ENCODE assay signal across 2 cellular contexts in the genomic region with DNA sequence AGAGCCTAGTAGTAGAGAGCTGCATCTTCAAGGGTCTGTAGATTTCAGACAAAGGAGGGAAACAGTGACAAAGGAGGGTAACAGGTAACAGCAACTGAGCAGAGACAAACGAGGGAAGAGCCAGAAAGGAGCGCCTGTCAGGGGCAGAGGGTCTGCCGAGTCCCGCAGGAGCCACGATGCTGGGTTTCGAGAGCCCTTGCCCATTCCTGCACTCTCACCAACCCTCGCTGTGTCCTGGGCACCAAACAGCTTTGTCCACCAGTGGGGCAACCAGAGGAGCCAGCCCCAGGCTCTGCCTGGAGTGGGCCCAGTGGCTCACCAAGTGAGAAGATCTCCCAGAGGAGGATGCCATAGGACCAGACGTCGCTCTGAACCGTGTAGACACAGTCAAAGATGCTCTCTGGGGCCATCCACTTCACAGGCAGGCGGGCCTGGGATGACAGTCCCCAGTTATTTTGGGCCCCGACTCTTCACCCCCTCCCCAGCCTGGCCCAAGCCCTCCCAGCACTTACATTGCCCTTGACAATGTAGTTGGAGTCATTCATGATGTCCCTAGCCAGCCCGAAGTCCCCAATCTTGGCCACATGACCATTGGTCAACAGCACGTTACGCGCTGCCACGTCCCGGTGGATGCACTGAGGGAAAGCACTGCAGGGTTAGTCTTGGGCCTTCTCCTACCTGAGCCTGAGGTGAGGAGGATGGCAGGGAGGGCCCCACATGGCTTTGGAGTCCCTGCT.
TF ChIP-seq lines count a peak whose summit lies in the region.

No MANE protein-coding gene starts in this region.

TF ChIP-seq in HCT116, 20 proteins besides CTCF, POLR2A, EP300 and RAD21:
- TF ChIP-seq SRF (IDR thresholded peaks at IDR 0.05; ENCODE audit: low read depth), result no peak
- TF ChIP-seq FOSL1 (IDR thresholded peaks at IDR 0.05; ENCODE audit: low read depth), result no peak
- TF ChIP-seq EZH2phosphoT487 (IDR thresholded peaks at IDR 0.05; ENCODE audit: borderline replicate concordance), result no peak

TF ChIP-seq in GM12878, 131 proteins besides CTCF, POLR2A, EP300 and RAD21:
- TF ChIP-seq CREB1 (IDR thresholded peaks at IDR 0.05; ENCODE audit: low read depth), result no peak
- TF ChIP-seq ZZZ3 (IDR thresholded peaks at IDR 0.05; ENCODE audit: control insufficient read depth, insufficient read length, low read depth), result no peak
- TF ChIP-seq STAT3 (IDR thresholded peaks at IDR 0.05; ENCODE audit: low read depth, low read length), result no peak
- no peak for TF ChIP-seq CHD2 (IDR thresholded peaks at IDR 0.05; ENCODE audit: borderline replicate concordance, low read depth, low read length)
- no peak for TF ChIP-seq BMI1 (IDR thresholded peaks at IDR 0.05; ENCODE audit: borderline replicate concordance)
- no peak for TF ChIP-seq ZNF622 (IDR thresholded peaks at IDR 0.05)
- no peak for TF ChIP-seq SREBF2 (IDR thresholded peaks at IDR 0.05; ENCODE audit: low read length)
- TF ChIP-seq RELA (IDR thresholded peaks at IDR 0.05; ENCODE audit: borderline replicate concordance, partially characterized antibody), result no peak
- TF ChIP-seq PAX5 (IDR thresholded peaks at IDR 0.05; ENCODE audit: borderline replicate concordance, low read depth, low read length), result no peak
- TF ChIP-seq, protein P1, sequence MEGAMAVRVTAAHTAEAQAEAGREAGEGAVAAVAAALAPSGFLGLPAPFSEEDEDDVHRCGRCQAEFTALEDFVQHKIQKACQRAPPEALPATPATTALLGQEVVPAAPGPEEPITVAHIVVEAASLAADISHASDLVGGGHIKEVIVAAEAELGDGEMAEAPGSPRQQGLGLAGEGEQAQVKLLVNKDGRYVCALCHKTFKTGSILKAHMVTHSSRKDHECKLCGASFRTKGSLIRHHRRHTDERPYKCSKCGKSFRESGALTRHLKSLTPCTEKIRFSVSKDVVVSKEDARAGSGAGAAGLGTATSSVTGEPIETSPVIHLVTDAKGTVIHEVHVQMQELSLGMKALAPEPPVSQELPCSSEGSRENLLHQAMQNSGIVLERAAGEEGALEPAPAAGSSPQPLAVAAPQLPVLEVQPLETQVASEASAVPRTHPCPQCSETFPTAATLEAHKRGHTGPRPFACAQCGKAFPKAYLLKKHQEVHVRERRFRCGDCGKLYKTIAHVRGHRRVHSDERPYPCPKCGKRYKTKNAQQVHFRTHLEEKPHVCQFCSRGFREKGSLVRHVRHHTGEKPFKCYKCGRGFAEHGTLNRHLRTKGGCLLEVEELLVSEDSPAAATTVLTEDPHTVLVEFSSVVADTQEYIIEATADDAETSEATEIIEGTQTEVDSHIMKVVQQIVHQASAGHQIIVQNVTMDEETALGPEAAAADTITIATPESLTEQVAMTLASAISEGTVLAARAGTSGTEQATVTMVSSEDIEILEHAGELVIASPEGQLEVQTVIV (IDR thresholded peaks at IDR 0.05; ENCODE audit: borderline replicate concordance, partially characterized antibody), result no peak
- TF ChIP-seq, protein P2, sequence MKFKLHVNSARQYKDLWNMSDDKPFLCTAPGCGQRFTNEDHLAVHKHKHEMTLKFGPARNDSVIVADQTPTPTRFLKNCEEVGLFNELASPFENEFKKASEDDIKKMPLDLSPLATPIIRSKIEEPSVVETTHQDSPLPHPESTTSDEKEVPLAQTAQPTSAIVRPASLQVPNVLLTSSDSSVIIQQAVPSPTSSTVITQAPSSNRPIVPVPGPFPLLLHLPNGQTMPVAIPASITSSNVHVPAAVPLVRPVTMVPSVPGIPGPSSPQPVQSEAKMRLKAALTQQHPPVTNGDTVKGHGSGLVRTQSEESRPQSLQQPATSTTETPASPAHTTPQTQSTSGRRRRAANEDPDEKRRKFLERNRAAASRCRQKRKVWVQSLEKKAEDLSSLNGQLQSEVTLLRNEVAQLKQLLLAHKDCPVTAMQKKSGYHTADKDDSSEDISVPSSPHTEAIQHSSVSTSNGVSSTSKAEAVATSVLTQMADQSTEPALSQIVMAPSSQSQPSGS (IDR thresholded peaks at IDR 0.05; ENCODE audit: low read length), result no peak
- TF ChIP-seq, protein P3, sequence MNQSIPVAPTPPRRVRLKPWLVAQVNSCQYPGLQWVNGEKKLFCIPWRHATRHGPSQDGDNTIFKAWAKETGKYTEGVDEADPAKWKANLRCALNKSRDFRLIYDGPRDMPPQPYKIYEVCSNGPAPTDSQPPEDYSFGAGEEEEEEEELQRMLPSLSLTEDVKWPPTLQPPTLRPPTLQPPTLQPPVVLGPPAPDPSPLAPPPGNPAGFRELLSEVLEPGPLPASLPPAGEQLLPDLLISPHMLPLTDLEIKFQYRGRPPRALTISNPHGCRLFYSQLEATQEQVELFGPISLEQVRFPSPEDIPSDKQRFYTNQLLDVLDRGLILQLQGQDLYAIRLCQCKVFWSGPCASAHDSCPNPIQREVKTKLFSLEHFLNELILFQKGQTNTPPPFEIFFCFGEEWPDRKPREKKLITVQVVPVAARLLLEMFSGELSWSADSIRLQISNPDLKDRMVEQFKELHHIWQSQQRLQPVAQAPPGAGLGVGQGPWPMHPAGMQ (IDR thresholded peaks at IDR 0.05; ENCODE audit: borderline replicate concordance), result no peak
- no peak for TF ChIP-seq NRF1 (conservative IDR thresholded peaks at IDR 0.05; ENCODE audit: low read depth, low read length)
- TF ChIP-seq, protein P4, sequence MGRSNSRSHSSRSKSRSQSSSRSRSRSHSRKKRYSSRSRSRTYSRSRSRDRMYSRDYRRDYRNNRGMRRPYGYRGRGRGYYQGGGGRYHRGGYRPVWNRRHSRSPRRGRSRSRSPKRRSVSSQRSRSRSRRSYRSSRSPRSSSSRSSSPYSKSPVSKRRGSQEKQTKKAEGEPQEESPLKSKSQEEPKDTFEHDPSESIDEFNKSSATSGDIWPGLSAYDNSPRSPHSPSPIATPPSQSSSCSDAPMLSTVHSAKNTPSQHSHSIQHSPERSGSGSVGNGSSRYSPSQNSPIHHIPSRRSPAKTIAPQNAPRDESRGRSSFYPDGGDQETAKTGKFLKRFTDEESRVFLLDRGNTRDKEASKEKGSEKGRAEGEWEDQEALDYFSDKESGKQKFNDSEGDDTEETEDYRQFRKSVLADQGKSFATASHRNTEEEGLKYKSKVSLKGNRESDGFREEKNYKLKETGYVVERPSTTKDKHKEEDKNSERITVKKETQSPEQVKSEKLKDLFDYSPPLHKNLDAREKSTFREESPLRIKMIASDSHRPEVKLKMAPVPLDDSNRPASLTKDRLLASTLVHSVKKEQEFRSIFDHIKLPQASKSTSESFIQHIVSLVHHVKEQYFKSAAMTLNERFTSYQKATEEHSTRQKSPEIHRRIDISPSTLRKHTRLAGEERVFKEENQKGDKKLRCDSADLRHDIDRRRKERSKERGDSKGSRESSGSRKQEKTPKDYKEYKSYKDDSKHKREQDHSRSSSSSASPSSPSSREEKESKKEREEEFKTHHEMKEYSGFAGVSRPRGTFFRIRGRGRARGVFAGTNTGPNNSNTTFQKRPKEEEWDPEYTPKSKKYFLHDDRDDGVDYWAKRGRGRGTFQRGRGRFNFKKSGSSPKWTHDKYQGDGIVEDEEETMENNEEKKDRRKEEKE (IDR thresholded peaks at IDR 0.05), result no peak
- no peak for TF ChIP-seq SMARCA5 (IDR thresholded peaks at IDR 0.05)
- no peak for TF ChIP-seq FOS (IDR thresholded peaks at IDR 0.05; ENCODE audit: borderline replicate concordance, extremely low read depth, insufficient read length)
